1 cellular context compared by ENCODE assay signal in genomic region chr14:69398053-69398817, GRCh38.
TF ChIP-seq lines count a peak whose summit lies in the region.

Gene ERH, minus strand, starts transcription at chr14:69398299. Its CDS starts 66 bp downstream, at chr14:69398233.
Gene SLC39A9, plus strand, starts transcription at chr14:69398692. Its CDS starts 678 bp downstream, at chr14:69399370.

TF ChIP-seq in K562, 482 proteins besides CTCF, POLR2A, EP300 and RAD21 (continued from another document and continues in another):
- TF ChIP-seq ELK3 (CRISPR knock-in tag; IDR thresholded peaks at IDR 0.05) (no peak), ZNF740 (CRISPR knock-in tag; IDR thresholded peaks at IDR 0.05) (no peak), ZNF740 (tag; IDR thresholded peaks at IDR 0.05) (0 out of 4 replicates have a peak, but pooled peaks of 1 of the 2 experiments have one; percentile 32), SOX6 (IDR thresholded peaks at IDR 0.05) (no peak), ZNF311 (CRISPR knock-in tag; IDR thresholded peaks at IDR 0.05) (no peak), ZMIZ1 (IDR thresholded peaks at IDR 0.05; ENCODE audit: low read depth in 2 of 2, low read length in 2 of 2) (no peak), RNF219 (CRISPR knock-in tag; IDR thresholded peaks at IDR 0.05) (no peak), CREB3 (tag; conservative IDR thresholded peaks at IDR 0.05; ENCODE audit: low read depth) (peak; percentile 49; the same call in 1 of the 2 replicates), PCBP1 (IDR thresholded peaks at IDR 0.05; ENCODE audit: low read depth, low read length, poor library complexity, severe bottlenecking) (peak; percentile 22), IRF9 (tag; IDR thresholded peaks at IDR 0.05) (no peak), CCAR2 (IDR thresholded peaks at IDR 0.05; ENCODE audit: low read depth, low read length) (no peak), BRCA1 (IDR thresholded peaks at IDR 0.05) (no peak), BRCA1 (CRISPR knock-in tag; IDR thresholded peaks at IDR 0.05) (no peak), RBM14 (IDR thresholded peaks at IDR 0.05; ENCODE audit: borderline replicate concordance, insufficient read depth, low read depth, low read length) (no peak), HMG20B (CRISPR knock-in tag; IDR thresholded peaks at IDR 0.05) (no peak), JUN (IDR thresholded peaks at IDR 0.05; ENCODE audit: borderline replicate concordance, low read depth, low read length) (no peak), JUN (CRISPR knock-in tag; IDR thresholded peaks at IDR 0.05; ENCODE audit: borderline replicate concordance) (no peak), SREBF2 (CRISPR knock-in tag; IDR thresholded peaks at IDR 0.05) (no peak), ZBED1 (IDR thresholded peaks at IDR 0.05) (no peak), BACH1 (tag; IDR thresholded peaks at IDR 0.05) (peak; percentile 69; the same call in 1 of the 2 replicates), PHB (CRISPR knock-in tag; IDR thresholded peaks at IDR 0.05) (no peak), NCOR1 (IDR thresholded peaks at IDR 0.05) (no peak), NFRKB (IDR thresholded peaks at IDR 0.05; ENCODE audit: low read depth) (peak; percentile 99), HOXB6 (CRISPR knock-in tag; IDR thresholded peaks at IDR 0.05; ENCODE audit: borderline replicate concordance) (no peak), NR2C1 (IDR thresholded peaks at IDR 0.05) (peak; percentile 99), NR2C1 (tag; IDR thresholded peaks at IDR 0.05) (peak; percentile 99), POLR2G (IDR thresholded peaks at IDR 0.05; ENCODE audit: low read depth, low read length) (peak; percentile 93), MEF2D (tag; conservative IDR thresholded peaks at IDR 0.05; ENCODE audit: low read depth) (peak; percentile 78), BCOR (IDR thresholded peaks at IDR 0.05) (no peak), FOXP4 (CRISPR knock-in tag; IDR thresholded peaks at IDR 0.05; ENCODE audit: borderline replicate concordance) (no peak), MGA (IDR thresholded peaks at IDR 0.05) (peak; percentile 57)
